28 cellular contexts compared by ENCODE assay signal in the genomic region with DNA sequence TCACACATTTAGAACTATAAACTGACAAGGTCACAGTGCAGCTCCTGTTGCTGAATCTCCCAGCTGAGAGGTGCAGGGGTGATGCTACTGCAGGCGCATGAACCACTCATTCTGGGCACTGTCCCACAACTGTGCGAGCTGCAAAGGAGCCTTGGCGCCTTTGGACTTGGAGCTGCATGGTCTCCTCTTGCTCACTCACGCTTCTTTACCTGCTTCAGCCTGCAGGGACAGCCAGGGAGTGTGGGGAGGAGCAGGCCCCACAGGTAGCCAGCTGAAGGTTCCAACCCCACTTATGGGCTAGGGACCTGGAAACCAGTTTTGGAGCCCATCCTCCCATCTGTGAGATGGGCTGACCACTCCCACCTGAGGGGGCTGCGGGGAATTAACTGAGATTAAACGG.
"Had no signal": no experiment of that assay in that cellular context is flagged by ENCODE, and none has a peak within 500 bp of the region (broad histone marks: within the 10 kb centered on the region; RNA-seq: fewer than 3 reads in every experiment).

No MANE protein-coding gene starts in this region.

- H3K27me3 ChIP-seq: brain microvascular endothelial cell, cardiac muscle cell, MG63, Peyer's patch, SJSA1 had no signal

- H3K4me3 Mint-ChIP-seq: activated B cell treated with CpG ODN at 0.5 μM for 24 hours; activated CD4-positive, alpha-beta T cell treated with anti-CD3 and anti-CD28 coated beads, Interleukin-2, amount 10 ng/mL, durations not matched to agents 24 days and 14 days; activated CD8-positive, alpha-beta memory T cell treated with anti-CD3 and anti-CD28 coated beads, Interleukin-2, amount 10 ng/mL, durations not matched to agents 7 days and 5 days; activated T-cell treated with anti-CD3 and anti-CD28 coated beads, Interleukin-2, amount 50 U/mL, for 24 hours; activated T-helper 1 cell treated with anti-CD3 and anti-CD28 coated beads, Interleukin-12 subunit alpha, Interleukin-12 subunit beta, Interleukin-2, Interleukin-4 antibody, amounts not matched to agents 30 ng/mL and 10 ng/mL and 1 ng/mL, durations not matched to agents 14 hours and 24 hours and 36 hours; T-helper 1 cell treated with Interleukin-12 subunit alpha and Interleukin-12 subunit beta and Interleukin-4 antibody, amounts not matched to agents 30 μg/mL and 1 μg/mL, for 36 hours had no signal

- H3K36me3 Mint-ChIP-seq: activated naive CD4-positive, alpha-beta T cell treated with anti-CD3 and anti-CD28 coated beads, Interleukin-2, amount 50 U/mL, for 72 hours had no signal

- DNase-seq: activated B cell treated with CpG ODN at 0.5 μM for 24 hours; activated CD4-positive, alpha-beta T cell treated with anti-CD3 and anti-CD28 coated beads for 1 hour; activated CD4-positive, alpha-beta T cell treated with anti-CD3 and anti-CD28 coated beads, Interleukin-2, amount 10 ng/mL, durations not matched to agents 24 days and 14 days; activated CD4-positive, alpha-beta T cell treated with anti-CD3 and anti-CD28 coated beads, Interleukin-2, amount 50 U/mL, for 48 hours; activated CD8-positive, alpha-beta memory T cell treated with anti-CD3 and anti-CD28 coated beads, Interleukin-2, amount 10 ng/mL, durations not matched to agents 7 days and 5 days; activated effector memory CD4-positive, alpha-beta T cell treated with anti-CD3 and anti-CD28 coated beads, Interleukin-2, amount 50 U/mL, for 16 hours; activated naive CD4-positive, alpha-beta T cell treated with Interleukin-2 at 50 U/mL for 16 hours; activated T-cell treated with anti-CD3 and anti-CD28 coated beads, Interleukin-2, amount 50 U/mL, for 24 hours; brain microvascular endothelial cell; MG63; MV-4-11; NCI-H1105; NCI-H1436; NCI-H1694 treated with DMSO at 0.1 percent for 48 hours; NCI-H2029 treated with DMSO at 0.1 percent for 48 hours; NCI-H345; NCI-H510A treated with DMSO at 0.1 percent for 48 hours; Peyer's patch; Right ventricle myocardium superior; SW 1271; T-helper 9 cell had no signal

- H3K4me1 ChIP-seq: Peyer's patch had no signal

- H3K4me3 ChIP-seq: cardiac muscle cell, MG63, Peyer's patch, SJSA1 had no signal

- H3K27ac Mint-ChIP-seq: activated B cell treated with CpG ODN at 0.5 μM for 24 hours; activated CD4-positive, alpha-beta T cell treated with anti-CD3 and anti-CD28 coated beads, Interleukin-2, amount 10 ng/mL, durations not matched to agents 24 days and 14 days; activated CD8-positive, alpha-beta memory T cell treated with anti-CD3 and anti-CD28 coated beads, Interleukin-2, amount 10 ng/mL, durations not matched to agents 7 days and 5 days; activated T-helper 1 cell treated with anti-CD3 and anti-CD28 coated beads, Interleukin-12 subunit alpha, Interleukin-12 subunit beta, Interleukin-2, Interleukin-4 antibody, amounts not matched to agents 30 ng/mL and 10 ng/mL and 1 ng/mL, durations not matched to agents 14 hours and 24 hours and 36 hours had no signal

- H3K36me3 ChIP-seq: brain microvascular endothelial cell, cardiac muscle cell, MG63 had no signal

- H3K9me3 ChIP-seq: MG63, Peyer's patch, SJSA1 had no signal

- H3K27me3 Mint-ChIP-seq: activated B cell treated with CpG ODN at 0.5 μM for 24 hours; activated CD4-positive, alpha-beta T cell treated with anti-CD3 and anti-CD28 coated beads, Interleukin-2, amount 10 ng/mL, durations not matched to agents 24 days and 14 days; activated CD8-positive, alpha-beta memory T cell treated with anti-CD3 and anti-CD28 coated beads, Interleukin-2, amount 10 ng/mL, durations not matched to agents 7 days and 5 days; activated T-cell treated with anti-CD3 and anti-CD28 coated beads, Interleukin-2, amount 50 U/mL, for 24 hours had no signal

- H3K9me3 Mint-ChIP-seq: activated B cell treated with CpG ODN at 0.5 μM for 24 hours; activated CD4-positive, alpha-beta T cell treated with anti-CD3 and anti-CD28 coated beads, Interleukin-2, amount 10 ng/mL, durations not matched to agents 24 days and 14 days; activated naive CD4-positive, alpha-beta T cell treated with anti-CD3 and anti-CD28 coated beads, Interleukin-2, amount 50 U/mL, for 72 hours; activated T-cell treated with anti-CD3 and anti-CD28 coated beads, Interleukin-2, amount 50 U/mL, for 24 hours; activated T-helper 1 cell treated with anti-CD3 and anti-CD28 coated beads, Interleukin-12 subunit alpha, Interleukin-12 subunit beta, Interleukin-2, Interleukin-4 antibody, amounts not matched to agents 30 ng/mL and 10 ng/mL and 1 ng/mL, durations not matched to agents 14 hours and 24 hours and 36 hours; T-helper 1 cell treated with Interleukin-12 subunit alpha and Interleukin-12 subunit beta and Interleukin-4 antibody, amounts not matched to agents 30 μg/mL and 1 μg/mL, for 36 hours had no signal

- H3K27ac ChIP-seq: brain microvascular endothelial cell, cardiac muscle cell, Peyer's patch, RWPE1, SJSA1 had no signal

- ATAC-seq: activated CD8-positive, alpha-beta memory T cell treated with anti-CD3 and anti-CD28 coated beads, Interleukin-2, amount 10 ng/mL, durations not matched to agents 7 days and 5 days; activated naive CD4-positive, alpha-beta T cell treated with anti-CD3 and anti-CD28 coated beads, Interleukin-2, amount 50 U/mL, for 72 hours; SK-N-SH treated with all-trans-retinoic acid at 6 μM for 48 hours had no signal
